12 cellular contexts compared by ENCODE assay signal in the genomic region with DNA sequence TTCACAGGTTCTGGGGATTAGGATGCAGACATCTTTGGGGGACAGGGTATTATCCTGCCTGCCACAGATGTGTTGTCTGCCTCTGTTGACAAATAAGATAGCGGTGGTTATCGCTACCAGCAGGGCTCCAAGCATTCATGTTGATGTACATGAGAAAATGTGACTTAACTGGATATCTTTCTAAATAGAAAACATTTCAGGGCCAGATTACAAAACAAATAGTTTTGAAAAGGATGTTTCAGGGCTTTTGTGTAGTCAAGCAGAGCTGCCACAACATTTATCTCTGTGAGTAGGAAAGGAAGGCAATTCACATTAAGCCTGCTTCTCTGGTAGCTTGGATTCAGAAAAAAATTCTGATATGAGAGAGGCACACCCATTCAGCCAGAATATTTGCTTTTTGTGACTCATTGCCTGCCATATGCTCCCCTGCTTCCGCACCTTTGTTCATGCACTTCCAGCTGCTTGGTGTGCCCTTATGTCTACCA. TPM values are rescaled to one million over a fixed set of nuclear protein-coding genes. Genes with fewer than 3 reads are reported as not detected.
DNase-seq lines count a peak whose midpoint lies in the region; ATAC-seq, FAIRE-seq and TF ChIP-seq lines count a peak whose summit lies in the region.
"Had no signal": no experiment of that assay in that cellular context is flagged by ENCODE, and none has a peak within 500 bp of the region (broad histone marks: within the 10 kb centered on the region; RNA-seq: fewer than 3 reads in every experiment).

No MANE protein-coding gene starts in this region.

- H3K4me3 ChIP-seq in small intestine (ENCODE audit: low read depth in 1 of 2, low read length in 2 of 2) = no peak overlapping the region

- CTCF ChIA-PET in activated CD8-positive, alpha-beta T cell treated with anti-CD3 and anti-CD28 coated beads for 36 hours (lab: Charles Lee) = interaction anchor here (1.3 kb wide), 1 partner anchor 9 kb away, joined by 4 read pairs; no protein-coding TSS in a partner anchor

- no peak overlapping the region for H3K27ac Mint-ChIP-seq in activated CD8-positive, alpha-beta T cell treated with anti-CD3 and anti-CD28 coated beads for 36 hours
- H3K27ac Mint-ChIP-seq: activated CD4-positive, alpha-beta memory T cell treated with anti-CD3 and anti-CD28 coated beads for 36 hours; activated naive CD8-positive, alpha-beta T cell treated with anti-CD3 and anti-CD28 coated beads for 36 hours had no signal

- no peaks in the 10 kb centered on the region for H3K4me1 Mint-ChIP-seq in activated CD8-positive, alpha-beta T cell treated with anti-CD3 and anti-CD28 coated beads for 36 hours (ENCODE audit: low read depth)
- H3K4me1 Mint-ChIP-seq: activated naive CD8-positive, alpha-beta T cell treated with anti-CD3 and anti-CD28 coated beads for 36 hours had no signal

- POLR2A ChIA-PET in activated CD8-positive, alpha-beta T cell treated with anti-CD3 and anti-CD28 coated beads for 36 hours (lab: Charles Lee) = no interaction called here

- WGBS in small intestine, 3 donors = 30 to 66% (median 55%) methylated on average over 3 of the region's 3 CpGs

- H3K4me3 Mint-ChIP-seq in activated CD8-positive, alpha-beta T cell treated with anti-CD3 and anti-CD28 coated beads for 36 hours = no peak overlapping the region
- H3K4me3 Mint-ChIP-seq: activated CD4-positive, alpha-beta memory T cell treated with anti-CD3 and anti-CD28 coated beads for 36 hours; activated naive CD8-positive, alpha-beta T cell treated with anti-CD3 and anti-CD28 coated beads for 36 hours had no signal

- H3K9me3 ChIP-seq in small intestine (ENCODE audit: control insufficient read depth, low read depth) = no peaks in the 10 kb centered on the region

- no peaks in the 10 kb centered on the region for H3K36me3 ChIP-seq in small intestine (ENCODE audit: control insufficient read depth in 2 of 2, insufficient read depth in 2 of 2, low read length in 2 of 2)

- no peaks in the 10 kb centered on the region for H3K27me3 ChIP-seq in small intestine (ENCODE audit: control insufficient read depth in 2 of 2, insufficient read depth in 2 of 2, low read length in 2 of 2)

- no peak for TF ChIP-seq POLR2A in erythroblast (IDR thresholded peaks at IDR 0.05; ENCODE audit: low read length)

- peaks cover 5 to 14% of the 10 kb centered on the region in 2 donors for H3K4me1 ChIP-seq in small intestine (ENCODE audit: control insufficient read depth in 2 of 2, insufficient read depth in 1 of 2, low read depth in 1 of 2, low read length in 1 of 2)

- peak; percentile 81 for DNase-seq in LoVo (ENCODE audit: low spot score)
- peak; percentile 47 for DNase-seq in NCI-H524 treated with DMSO at 0.1 percent for 48 hours (lab: John Stamatoyannopoulos, UW)
- DNase-seq in erythroblast (lab: John Stamatoyannopoulos, UW) = peak; percentile 32 to 76
- DNase-seq in small intestine = peak; percentile 90
- DNase-seq in HTR-8/SVneo (ENCODE audit: insufficient read length, low spot score) = no peak
- no peak for DNase-seq in activated CD8-positive, alpha-beta T cell treated with anti-CD3 and anti-CD28 coated beads for 36 hours
- DNase-seq: activated CD4-positive, alpha-beta memory T cell treated with anti-CD3 and anti-CD28 coated beads for 36 hours; activated naive CD8-positive, alpha-beta T cell treated with anti-CD3 and anti-CD28 coated beads for 36 hours; EL; NCI-H1105; stimulated activated naive CD4-positive, alpha-beta T cell treated with Interleukin-2 at 50 U/mL for 16 hours had no signal

- H3K27ac ChIP-seq in small intestine (ENCODE audit: low read depth in 1 of 2, low read length in 1 of 2) = peak overlapping the region; percentile 53 to 58

- intact Hi-C loops in activated CD8-positive, alpha-beta T cell treated with anti-CD3 and anti-CD28 coated beads for 36 hours (cut with micrococcal nuclease) = no loop called here

- no peaks in the 10 kb centered on the region for H3K27me3 Mint-ChIP-seq in activated CD8-positive, alpha-beta T cell treated with anti-CD3 and anti-CD28 coated beads for 36 hours
- H3K27me3 Mint-ChIP-seq: activated CD4-positive, alpha-beta memory T cell treated with anti-CD3 and anti-CD28 coated beads for 36 hours; activated naive CD8-positive, alpha-beta T cell treated with anti-CD3 and anti-CD28 coated beads for 36 hours had no signal

- no peak for ATAC-seq in GM19467 (IDR thresholded peaks at IDR 0.05; ENCODE audit: unreplicated experiment)
- ATAC-seq in activated CD8-positive, alpha-beta T cell treated with anti-CD3 and anti-CD28 coated beads for 36 hours = no peak

- TF ChIP-seq CTCF in activated CD8-positive, alpha-beta T cell treated with anti-CD3 and anti-CD28 coated beads for 36 hours (IDR thresholded peaks at IDR 0.05) = no peak

- FAIRE-seq in small intestine (lab: Jason Lieb, UNC) (peak; percentile 67), HTR-8/SVneo (lab: Jason Lieb, UNC) (no peak)

- H3K9me3 Mint-ChIP-seq in activated CD8-positive, alpha-beta T cell treated with anti-CD3 and anti-CD28 coated beads for 36 hours = no peaks in the 10 kb centered on the region
- H3K9me3 Mint-ChIP-seq: activated CD4-positive, alpha-beta memory T cell treated with anti-CD3 and anti-CD28 coated beads for 36 hours; activated naive CD8-positive, alpha-beta T cell treated with anti-CD3 and anti-CD28 coated beads for 36 hours had no signal

- no peaks in the 10 kb centered on the region for H3K36me3 Mint-ChIP-seq in activated CD8-positive, alpha-beta T cell treated with anti-CD3 and anti-CD28 coated beads for 36 hours (ENCODE audit: low read depth)
- H3K36me3 Mint-ChIP-seq: activated CD4-positive, alpha-beta memory T cell treated with anti-CD3 and anti-CD28 coated beads for 36 hours; activated naive CD8-positive, alpha-beta T cell treated with anti-CD3 and anti-CD28 coated beads for 36 hours had no signal

RNA-seq across cellular contexts. Expression of a gene that starts 22.8 kb away (rescaled TPM):
- 100 to 1,000 TPM in 2 of 3 donors, 10 to 100 TPM in 1; 63.0 to 298 (median 279) TPM for polyA plus RNA-seq in small intestine
- 1 to 10 TPM; 4.7 to 5.6 TPM for total RNA-seq in activated CD8-positive, alpha-beta T cell treated with anti-CD3 and anti-CD28 coated beads for 36 hours

RNA-seq across cellular contexts. Expression of a gene that starts 40.4 kb away (rescaled TPM):
- polyA plus RNA-seq in small intestine = 1 to 10 TPM; 3.5 to 9.6 (median 5.1) TPM
- total RNA-seq in activated CD8-positive, alpha-beta T cell treated with anti-CD3 and anti-CD28 coated beads for 36 hours = 10 to 100 TPM; 34.2 to 39.0 TPM

Comparison
In these comparisons a context has a peak if more than half of its experiments do, and no peak if none do; other contexts are left out.
1. DNase-seq: peak in LoVo (single experiment), NCI-H524 treated with DMSO at 0.1 percent for 48 hours (single experiment), erythroblast (2 of 2) and small intestine (single experiment); none in HTR-8/SVneo (single experiment) and activated CD8-positive, alpha-beta T cell treated with anti-CD3 and anti-CD28 coated beads for 36 hours (single experiment).